13 cellular contexts compared by ENCODE assay signal in the genomic region with DNA sequence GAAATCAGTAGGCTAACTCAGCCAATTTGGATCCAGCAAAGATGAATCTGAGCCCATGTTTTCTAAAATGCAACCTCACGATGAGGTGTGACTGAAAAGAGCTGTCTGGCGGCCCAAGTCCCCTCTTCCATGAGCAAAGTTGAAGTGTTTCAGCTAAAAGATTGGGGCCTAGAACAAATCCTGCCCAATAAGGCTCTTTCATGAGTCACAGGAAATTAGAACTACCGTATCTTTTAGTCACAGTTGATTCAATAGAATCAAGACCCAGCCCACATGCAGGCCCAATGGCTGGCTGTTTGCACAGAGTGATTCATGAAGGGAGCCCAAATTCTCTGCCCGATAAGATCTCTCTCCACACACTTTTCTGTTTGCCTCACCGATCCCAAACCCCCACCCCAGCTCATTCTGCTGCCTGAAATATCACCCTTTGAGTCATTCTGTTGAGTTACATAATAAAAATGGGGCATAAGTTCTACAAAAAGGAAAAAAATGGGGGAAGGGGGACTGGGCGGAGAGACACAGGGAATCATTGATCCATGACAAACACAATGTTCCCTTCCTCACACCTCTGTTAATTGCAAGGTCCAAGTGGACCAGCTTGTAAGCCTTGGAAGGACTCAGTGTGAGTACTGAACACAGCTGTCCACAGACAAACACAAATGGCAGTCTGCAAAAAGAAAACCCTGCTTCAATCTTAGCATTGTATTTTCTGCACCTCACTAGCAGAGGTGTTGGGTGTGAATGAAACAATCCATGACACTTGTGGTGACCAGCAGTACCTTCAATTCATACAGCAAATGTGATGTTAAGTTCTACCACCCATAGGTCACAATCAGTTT. TPM values are rescaled to one million over a fixed set of nuclear protein-coding genes. Genes with fewer than 3 reads are reported as not detected.
A peak's percentile ranks its signal among the peaks of the same experiment; 100 is the strongest.
DNase-seq lines count a peak whose midpoint lies in the region; ATAC-seq, FAIRE-seq and TF ChIP-seq lines count a peak whose summit lies in the region.
"Had no signal": no experiment of that assay in that cellular context is flagged by ENCODE, and none has a peak within 500 bp of the region (broad histone marks: within the 10 kb centered on the region; RNA-seq: fewer than 3 reads in every experiment).

No MANE protein-coding gene starts in this region.

- WGBS in right cardiac atrium: 65% methylated on average over 6 of the region's 6 CpGs
- WGBS in ovary, 3 donors: 62 to 71% (median 70%) methylated on average over 6 of the region's 6 CpGs

- H3K36me3 ChIP-seq in RWPE2 (ENCODE audit: low read depth) (no peaks in the 10 kb centered on the region), ovary (no peaks in the 10 kb centered on the region)
- H3K36me3 ChIP-seq: BE2C had no signal

- TF ChIP-seq POLR2A in ovary (IDR thresholded peaks at IDR 0.05): no peak

- no peak for TF ChIP-seq EP300 in ovary (IDR thresholded peaks at IDR 0.05)

- H3K27me3 ChIP-seq in right cardiac atrium (ENCODE audit: control insufficient read depth, insufficient read depth) (no peaks in the 10 kb centered on the region), RWPE2 (ENCODE audit: insufficient read depth, poor library complexity, severe bottlenecking) (no peaks in the 10 kb centered on the region), ovary (no peaks in the 10 kb centered on the region)

- H3K9me3 ChIP-seq in right cardiac atrium (ENCODE audit: control insufficient read depth, low read length) (no peaks in the 10 kb centered on the region), RWPE2 (ENCODE audit: severe bottlenecking) (no peaks in the 10 kb centered on the region), ovary (no peaks in the 10 kb centered on the region)
- H3K9me3 ChIP-seq: BE2C had no signal

- no peak for FAIRE-seq in urothelium cell line (lab: Jason Lieb, UNC)
- FAIRE-seq: HTR-8/SVneo had no signal

- H3K4me1 ChIP-seq in right cardiac atrium (ENCODE audit: control insufficient read depth, insufficient read depth, low read length): no peaks in the 10 kb centered on the region
- H3K4me1 ChIP-seq in RWPE2 (ENCODE audit: insufficient read depth, poor library complexity, severe bottlenecking): peaks cover 51% of the 10 kb centered on the region
- no peaks in the 10 kb centered on the region for H3K4me1 ChIP-seq in ovary (ENCODE audit: insufficient read depth)
- H3K4me1 ChIP-seq: BE2C had no signal

- intact Hi-C loops in right cardiac atrium (cut with DNase I) (no loop called here), left cardiac atrium (cut with DNase I) (no loop called here), ovary (cut with DNase I) (no loop called here)

- H3K27ac ChIP-seq in right cardiac atrium (ENCODE audit: low read length): no peak overlapping the region
- H3K27ac ChIP-seq in RWPE2 (ENCODE audit: poor library complexity, severe bottlenecking): peak overlapping the region; percentile 95
- no peak overlapping the region for H3K27ac ChIP-seq in ovary

- H3K4me3 ChIP-seq in right cardiac atrium (ENCODE audit: low read length) (no peak overlapping the region), RWPE2 (ENCODE audit: severe bottlenecking) (no peak overlapping the region), ovary (no peak overlapping the region)

- peak; percentile 24 to 62 for ATAC-seq in right cardiac atrium
- no peak for ATAC-seq in left cardiac atrium
- peak; percentile 94 for ATAC-seq in RWPE2 (ENCODE audit: low read depth)
- no peak for ATAC-seq in HG02678 (IDR thresholded peaks at IDR 0.05; ENCODE audit: unreplicated experiment)
- ATAC-seq: natural killer cell had no signal

- DNase-seq in right cardiac atrium (no peak), left cardiac atrium (no peak), RWPE2 (ENCODE audit: low spot score) (peak; percentile 96), fibroblast of the conjunctiva (ENCODE audit: low read depth) (peak; percentile 46), urothelium cell line (ENCODE audit: low spot score) (peak; percentile 77), ovary (no peak), cerebellar cortex (ENCODE audit: low spot score) (no peak)
- DNase-seq: BE2C, hippocampal formation, natural killer cell, NCI-H774 had no signal

- TF ChIP-seq CTCF in RWPE2 (IDR thresholded peaks at IDR 0.05; ENCODE audit: poor library complexity, severe bottlenecking) (no peak), ovary (IDR thresholded peaks at IDR 0.05) (no peak)

RNA-seq across cellular contexts. Expression of a gene that starts 13.8 kb away (rescaled TPM):
- not detected for total RNA-seq in right cardiac atrium
- not detected for polyA plus RNA-seq in right cardiac atrium
- total RNA-seq in left cardiac atrium: not detected
- 1 to 10 TPM in 3 of 7 donors, under 1 TPM in 3, not detected in 1; 0.18 to 4.3 (median 1.0) TPM for total RNA-seq in ovary
- under 1 TPM; 0.07 TPM for polyA plus RNA-seq in ovary
- total RNA-seq: natural killer cell had no signal

Comparison
In these comparisons a context has a peak if more than half of its experiments do, and no peak if none do; other contexts are left out.
1. ATAC-seq: peak in right cardiac atrium (2 of 2) and RWPE2 (single experiment); none in left cardiac atrium (0 of 2) and HG02678 (single experiment).
2. DNase-seq: peak in RWPE2 (single experiment), fibroblast of the conjunctiva (single experiment) and urothelium cell line (single experiment); none in right cardiac atrium (0 of 3), left cardiac atrium (single experiment), ovary (0 of 5) and cerebellar cortex (single experiment).